In the genomic region with DNA sequence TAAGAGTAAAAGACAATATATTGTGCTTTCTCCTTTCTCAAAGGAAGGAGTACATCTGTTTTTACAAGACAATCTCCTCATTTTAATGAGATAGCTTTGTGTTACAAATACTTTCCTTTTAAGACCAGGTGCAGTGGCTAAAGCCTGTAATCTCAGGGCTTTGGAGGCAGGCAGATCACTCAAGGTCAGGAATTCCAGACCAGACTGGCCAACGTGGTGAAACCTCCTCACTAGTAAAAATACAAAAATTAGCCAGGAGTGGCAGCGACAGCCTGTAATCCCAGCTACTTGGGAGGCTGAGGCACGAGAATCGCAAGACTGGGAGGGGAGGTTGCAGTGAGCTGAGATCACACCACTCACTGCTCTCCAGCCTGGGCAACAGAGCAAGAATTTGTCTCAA, we compare ENCODE assay signal across 1 cellular context.
A peak's percentile ranks its signal among the peaks of the same experiment; 100 is the strongest.
TF ChIP-seq lines count a peak whose summit lies in the region.

No MANE protein-coding gene starts in this region.

TF ChIP-seq in H1, 55 proteins besides CTCF, POLR2A, EP300 and RAD21:
- TF ChIP-seq TAF1 (IDR thresholded peaks at IDR 0.05; ENCODE audit: low read depth, low read length) (0 out of 2 replicates have a peak, but pooled peaks have one; percentile 43), CREB1 (IDR thresholded peaks at IDR 0.05) (no peak), HDAC2 (IDR thresholded peaks at IDR 0.05; ENCODE audit: borderline replicate concordance in 1 of 2, low read depth in 2 of 2, low read length in 2 of 2) (peak in 1 of 2 experiments; percentile 71; a peak in 1 of 4 replicates), TEAD4 (IDR thresholded peaks at IDR 0.05; ENCODE audit: low read depth, low read length) (peak; percentile 77), SAP30 (IDR thresholded peaks at IDR 0.05; ENCODE audit: insufficient read depth, insufficient replicate concordance, low read length) (no peak), YY1 (IDR thresholded peaks at IDR 0.05; ENCODE audit: low read depth, low read length) (0 out of 2 replicates have a peak, but pooled peaks have one; percentile 28), ASH2L (IDR thresholded peaks at IDR 0.05; ENCODE audit: low read length) (peak; percentile 53), TCF12 (IDR thresholded peaks at IDR 0.05; ENCODE audit: low read depth, low read length) (peak; percentile 96), SP1 (IDR thresholded peaks at IDR 0.05; ENCODE audit: low read depth, low read length) (peak; percentile 67; the same call in 1 of the 2 replicates), NANOG (IDR thresholded peaks at IDR 0.05; ENCODE audit: insufficient read depth, low read depth, low read length, poor library complexity, severe bottlenecking) (peak; percentile 66)
